12 cellular contexts compared by ENCODE assay signal in genomic region chr5:157926171-157926671, GRCh38.
"Had no signal": no experiment of that assay in that cellular context is flagged by ENCODE, and none has a peak within 500 bp of the region (broad histone marks: within the 10 kb centered on the region; RNA-seq: fewer than 3 reads in every experiment).

No MANE protein-coding gene starts in this region.

- H3K9me3 ChIP-seq: heart right ventricle, thyroid gland, uterus had no signal

- H3K27ac ChIP-seq: coronary artery, heart right ventricle, skin epidermis, thyroid gland, uterus had no signal

- DNase-seq: activated naive CD4-positive, alpha-beta T cell treated with anti-CD3 and anti-CD28 coated beads, Interleukin-2, amount 10 ng/mL, durations not matched to agents 7 days and 5 days; caudate nucleus; effector CD8-positive, alpha-beta T cell; heart right ventricle; occipital lobe; uterus had no signal

- H3K4me3 ChIP-seq: coronary artery, heart right ventricle, lung, skin epidermis, thyroid gland, uterus had no signal

- FAIRE-seq: frontal cortex, keratinocyte had no signal

- H3K36me3 ChIP-seq: heart right ventricle, thyroid gland, uterus had no signal

- H3K27me3 ChIP-seq: heart right ventricle, thyroid gland, uterus had no signal

- H3K4me1 ChIP-seq: uterus had no signal
